ENCODE assay signal across 8 cellular contexts in the genomic region with DNA sequence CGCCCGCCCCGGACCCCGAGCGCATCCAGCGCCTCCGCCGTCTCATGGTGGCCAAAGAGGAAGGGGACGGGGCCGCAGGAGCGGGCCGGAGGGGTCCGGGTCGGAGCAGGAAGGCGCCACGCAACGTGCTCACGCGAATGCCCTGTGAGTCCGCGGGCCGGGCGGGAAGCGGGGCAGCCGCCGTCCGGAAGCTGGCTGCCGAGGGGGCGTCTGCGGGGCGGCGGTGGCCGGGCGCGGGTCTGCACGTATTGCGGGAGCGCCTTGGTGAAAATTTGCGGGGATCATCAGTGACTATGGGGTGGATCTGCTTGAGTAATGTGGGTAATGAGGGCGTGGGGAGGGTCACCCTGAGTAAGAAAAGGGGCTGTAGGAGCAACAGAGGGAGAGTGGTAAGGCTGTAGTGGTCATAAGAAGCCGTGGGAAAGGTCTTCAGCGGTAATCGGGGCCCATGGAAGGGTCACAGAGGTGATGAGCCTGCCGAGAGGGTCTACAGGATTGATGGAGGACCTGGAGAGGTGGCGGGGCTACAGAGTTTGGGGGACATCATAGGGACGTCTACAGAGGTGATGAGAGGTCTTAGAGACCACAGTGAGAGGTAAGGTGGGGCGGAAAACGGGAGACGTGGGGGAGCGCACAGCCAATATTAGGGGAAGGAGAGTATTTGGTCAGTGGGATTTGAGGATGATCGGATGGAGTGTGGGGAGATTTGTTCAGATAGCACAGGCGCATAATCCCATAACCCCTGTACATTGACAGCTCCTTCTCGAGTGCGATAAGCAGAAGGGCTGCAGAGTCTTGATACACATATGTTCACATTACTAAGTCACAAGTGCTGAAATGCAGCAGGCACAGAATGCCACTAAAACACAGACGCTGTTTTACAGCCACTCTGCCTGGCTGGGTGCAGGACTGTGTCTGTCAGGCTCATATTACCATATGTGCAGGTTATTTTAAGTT. TPM values are rescaled to one million over a fixed set of nuclear protein-coding genes. Genes with fewer than 3 reads are reported as not detected.
DNase-seq lines count a peak whose midpoint lies in the region; ATAC-seq, FAIRE-seq and TF ChIP-seq lines count a peak whose summit lies in the region.

No MANE protein-coding gene starts in this region.

- CTCF ChIA-PET in activated CD8-positive, alpha-beta memory T cell treated with anti-CD3 and anti-CD28 coated beads, Interleukin-2, amount 10 ng/mL, durations not matched to agents 7 days and 5 days (lab: Charles Lee), result interaction anchor here (0.6 to 5.9 kb wide), 46 partner anchors 9 to 602 kb away, joined by 3 to 78 read pairs (median 6); partner anchors contain the start of genes ADAM19, C5orf52, MED7 and NIPAL4

- peaks cover 41% of the 10 kb centered on the region for H3K4me1 Mint-ChIP-seq in activated CD8-positive, alpha-beta memory T cell treated with anti-CD3 and anti-CD28 coated beads, Interleukin-2, amount 10 ng/mL, durations not matched to agents 7 days and 5 days

- DNase-seq in D341Med (ENCODE audit: low spot score) (peak; percentile 38), HuH-7 (ENCODE audit: low spot score) (peak; percentile 18), frontal cortex (ENCODE audit: low spot score in 2 of 2) (peak; percentile 27 to 45), osteoblast (ENCODE audit: insufficient read length, low spot score, missing footprints) (peak; percentile 90), NCI-H128 (lab: John Stamatoyannopoulos, UW; ENCODE audit: unreplicated experiment) (no peak)
- peak; percentile 46 for DNase-seq in activated CD8-positive, alpha-beta memory T cell treated with anti-CD3 and anti-CD28 coated beads, Interleukin-2, amount 10 ng/mL, durations not matched to agents 7 days and 5 days

- peaks cover 27% of the 10 kb centered on the region for H3K4me1 ChIP-seq in osteoblast (ENCODE audit: insufficient read depth, low read length)

- peak overlapping the region; percentile 85 for H2AFZ ChIP-seq in osteoblast (ENCODE audit: low read length)

- ATAC-seq in GM19467 (IDR thresholded peaks at IDR 0.05; ENCODE audit: unreplicated experiment) (peak; percentile 25), HG02970 (IDR thresholded peaks at IDR 0.05; ENCODE audit: low FRiP score, unreplicated experiment) (no peak)
- peak; percentile 31 for ATAC-seq in activated CD8-positive, alpha-beta memory T cell treated with anti-CD3 and anti-CD28 coated beads, Interleukin-2, amount 10 ng/mL, durations not matched to agents 7 days and 5 days

- FAIRE-seq in frontal cortex (lab: Jason Lieb, UNC), result no peak

- TF ChIP-seq CTCF in osteoblast (IDR thresholded peaks at IDR 0.05; ENCODE audit: extremely low read depth, low read depth, low read length), result no peak

- H3K27ac Mint-ChIP-seq in activated CD8-positive, alpha-beta memory T cell treated with anti-CD3 and anti-CD28 coated beads, Interleukin-2, amount 10 ng/mL, durations not matched to agents 7 days and 5 days, result peak overlapping the region; percentile 83

- H3K9me3 ChIP-seq in osteoblast (ENCODE audit: low read depth, low read length), result no peaks in the 10 kb centered on the region

- no peaks in the 10 kb centered on the region for H4K20me1 ChIP-seq in osteoblast (ENCODE audit: insufficient read depth, low read length)

- H3K4me3 Mint-ChIP-seq in activated CD8-positive, alpha-beta memory T cell treated with anti-CD3 and anti-CD28 coated beads, Interleukin-2, amount 10 ng/mL, durations not matched to agents 7 days and 5 days, result peak overlapping the region; percentile 83

- peak overlapping the region; percentile 100 for H3K4me2 ChIP-seq in osteoblast (ENCODE audit: insufficient read depth, low read length)

- no peaks in the 10 kb centered on the region for H3K9me3 Mint-ChIP-seq in activated CD8-positive, alpha-beta memory T cell treated with anti-CD3 and anti-CD28 coated beads, Interleukin-2, amount 10 ng/mL, durations not matched to agents 7 days and 5 days (ENCODE audit: low read depth)

- peaks cover 31% of the 10 kb centered on the region for H3K79me2 ChIP-seq in osteoblast (ENCODE audit: insufficient read depth, low read length)

- H3K27me3 ChIP-seq in osteoblast (ENCODE audit: insufficient read depth, low read length), result no peaks in the 10 kb centered on the region

- H3K4me3 ChIP-seq in osteoblast (ENCODE audit: insufficient read depth, low read length), result peak overlapping the region; percentile 87

- H3K36me3 Mint-ChIP-seq in activated CD8-positive, alpha-beta memory T cell treated with anti-CD3 and anti-CD28 coated beads, Interleukin-2, amount 10 ng/mL, durations not matched to agents 7 days and 5 days, result peaks cover 7% of the 10 kb centered on the region

- H3K27ac ChIP-seq in osteoblast (ENCODE audit: low read depth, low read length), result peak overlapping the region; percentile 47

- H3K27me3 Mint-ChIP-seq in activated CD8-positive, alpha-beta memory T cell treated with anti-CD3 and anti-CD28 coated beads, Interleukin-2, amount 10 ng/mL, durations not matched to agents 7 days and 5 days, result no peaks in the 10 kb centered on the region

- H3K36me3 ChIP-seq in osteoblast (ENCODE audit: insufficient read depth, low read length), result peaks cover 6% of the 10 kb centered on the region

RNA-seq across cellular contexts. Expression of gene LSM11, which starts 0.8 kb away (rescaled TPM):
- 1 to 10 TPM; 5.5 to 7.2 TPM for total RNA-seq in activated CD8-positive, alpha-beta memory T cell treated with anti-CD3 and anti-CD28 coated beads, Interleukin-2, amount 10 ng/mL, durations not matched to agents 7 days and 5 days
- total RNA-seq in frontal cortex, result 90.1 TPM
- 4.4 and 4.7 TPM in 2 replicates for total RNA-seq in osteoblast

RNA-seq across cellular contexts. Expression of gene THG1L, which starts 13.1 kb away (rescaled TPM):
- total RNA-seq in activated CD8-positive, alpha-beta memory T cell treated with anti-CD3 and anti-CD28 coated beads, Interleukin-2, amount 10 ng/mL, durations not matched to agents 7 days and 5 days, result 10 to 100 TPM; 12.9 to 16.3 TPM
- total RNA-seq in frontal cortex (22.8 TPM), osteoblast (27.9 and 30.6 TPM in 2 replicates)

Comparison
In these comparisons a context has a peak if more than half of its experiments do, and no peak if none do; other contexts are left out.
1. RNA of gene LSM11, which starts 0.8 kb away (total RNA-seq): 90.1 TPM in frontal cortex (single experiment); 5.5 to 7.2 TPM in activated CD8-positive, alpha-beta memory T cell treated with anti-CD3 and anti-CD28 coated beads, Interleukin-2, amount 10 ng/mL, durations not matched to agents 7 days and 5 days and 4.4 to 4.7 TPM in osteoblast; every median in the first group is over 10 times any median in the second.